16 cellular contexts compared by ENCODE assay signal in the genomic region with DNA sequence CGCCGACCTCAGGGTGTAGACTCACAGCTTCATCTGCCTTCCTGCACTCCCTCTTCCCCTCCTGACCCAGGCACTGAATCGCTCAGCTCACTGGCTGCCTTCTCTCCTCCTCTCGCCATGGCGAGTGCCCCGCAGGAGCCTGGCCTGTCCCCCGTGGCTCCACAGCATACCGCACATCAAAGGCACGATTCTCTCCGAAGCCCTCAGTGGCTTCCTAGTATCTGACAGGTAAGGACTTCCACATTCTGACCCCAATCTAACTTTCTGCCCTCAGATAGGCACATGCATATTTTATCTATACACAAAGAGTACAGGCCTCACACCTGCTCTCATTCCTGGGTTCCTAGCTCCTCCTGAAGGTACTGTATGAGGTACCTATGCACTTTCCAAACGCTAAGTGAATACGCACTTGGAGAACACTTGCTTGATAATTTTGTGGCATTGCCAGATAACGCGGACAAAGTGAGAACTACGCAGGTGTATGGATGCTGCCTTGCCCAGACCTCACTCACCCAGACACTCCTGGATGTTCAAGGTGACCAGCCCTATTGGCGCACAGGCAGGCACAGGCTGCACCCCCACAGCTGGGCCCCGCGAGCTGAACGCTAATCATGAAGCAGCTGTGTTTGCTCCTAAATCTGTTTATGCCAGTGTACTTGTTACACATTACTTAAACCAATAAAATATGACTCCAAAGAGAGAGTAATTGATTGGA. TPM values are rescaled to one million over a fixed set of nuclear protein-coding genes. Genes with fewer than 3 reads are reported as not detected.
DNase-seq lines count a peak whose midpoint lies in the region; TF ChIP-seq lines count a peak whose summit lies in the region.
"Had no signal": no experiment of that assay in that cellular context is flagged by ENCODE, and none has a peak within 500 bp of the region (broad histone marks: within the 10 kb centered on the region; RNA-seq: fewer than 3 reads in every experiment).

No MANE protein-coding gene starts in this region.

- no peak overlapping the region for H3K27ac ChIP-seq in duodenal mucosa (ENCODE audit: low read depth, low read length)
- H3K27ac ChIP-seq in neural progenitor cell = no peak overlapping the region
- no peak overlapping the region for H3K27ac ChIP-seq in OCI-LY7 (ENCODE audit: low read depth, low read length, poor library complexity, severe bottlenecking)
- H3K27ac ChIP-seq in mammary epithelial cell (ENCODE audit: insufficient read depth, low read depth, low read length) = no peak overlapping the region
- no peak overlapping the region for H3K27ac ChIP-seq in coronary artery
- H3K27ac ChIP-seq: lower lobe of right lung, SJCRH30 had no signal

- H4K20me1 ChIP-seq in neural progenitor cell (ENCODE audit: low read depth) (peaks cover 85% of the 10 kb centered on the region), OCI-LY7 (ENCODE audit: insufficient read depth, low read length) (no peaks in the 10 kb centered on the region), mammary epithelial cell (ENCODE audit: insufficient read depth, low read length) (no peaks in the 10 kb centered on the region)

- H3K79me2 ChIP-seq in neural progenitor cell (ENCODE audit: low read depth) = peaks cover 88% of the 10 kb centered on the region
- H3K79me2 ChIP-seq in OCI-LY7 (ENCODE audit: insufficient read depth, low read depth, low read length) = no peaks in the 10 kb centered on the region
- H3K79me2 ChIP-seq in mammary epithelial cell (ENCODE audit: insufficient read depth, low read length) = no peaks in the 10 kb centered on the region

- peaks cover 3% of the 10 kb centered on the region for H3K9me3 Mint-ChIP-seq in neural progenitor cell
- H3K9me3 Mint-ChIP-seq: activated naive CD4-positive, alpha-beta T cell treated with anti-CD3 and anti-CD28 coated beads, Interleukin-2, amount 10 ng/mL, durations not matched to agents 7 days and 5 days; central memory CD8-positive, alpha-beta T cell; stimulated activated memory B cell treated with anti-CD40 and anti-IgM and Interleukin-4, amounts not matched to agents 10 μg/mL and 1 μg/mL and 100 μg/mL, for 72 hours had no signal

- peak overlapping the region; percentile 14 to 46 for H3K4me3 ChIP-seq in duodenal mucosa (ENCODE audit: low read depth in 1 of 2, low read length in 2 of 2)
- no peak overlapping the region for H3K4me3 ChIP-seq in neural progenitor cell
- no peak overlapping the region for H3K4me3 ChIP-seq in OCI-LY7 (ENCODE audit: low read depth, low read length, poor library complexity, severe bottlenecking)
- H3K4me3 ChIP-seq in mammary epithelial cell (replicated peaks in 1 of 3; ENCODE audit: insufficient read depth in 1 of 3, low read depth in 2 of 3, low read length in 3 of 3) = no peak overlapping the region
- H3K4me3 ChIP-seq in coronary artery = no peak overlapping the region
- H3K4me3 ChIP-seq: lower lobe of right lung, prostate gland, SJCRH30 had no signal

- H3K27me3 Mint-ChIP-seq in neural progenitor cell (ENCODE audit: insufficient read depth, low read depth) = peaks cover 4% of the 10 kb centered on the region

- H3K36me3 ChIP-seq in duodenal mucosa (ENCODE audit: control insufficient read depth in 1 of 2, insufficient read depth in 2 of 2, low read length in 2 of 2) (peaks cover 0 to 3% of the 10 kb centered on the region in 2 donors), neural progenitor cell (no peaks in the 10 kb centered on the region), OCI-LY7 (ENCODE audit: insufficient read depth, low read length) (no peaks in the 10 kb centered on the region), mammary epithelial cell (ENCODE audit: insufficient read depth, low read length) (no peaks in the 10 kb centered on the region)
- H3K36me3 ChIP-seq: lower lobe of right lung, prostate gland, SJCRH30 had no signal

- peak overlapping the region; percentile 33 for H3K4me3 Mint-ChIP-seq in neural progenitor cell
- H3K4me3 Mint-ChIP-seq: activated naive CD4-positive, alpha-beta T cell treated with anti-CD3 and anti-CD28 coated beads, Interleukin-2, amount 10 ng/mL, durations not matched to agents 7 days and 5 days; central memory CD8-positive, alpha-beta T cell; stimulated activated memory B cell treated with anti-CD40 and anti-IgM and Interleukin-4, amounts not matched to agents 10 μg/mL and 1 μg/mL and 100 μg/mL, for 72 hours had no signal

- no TSS peak for BruUV-seq in OCI-LY7 (replicated peaks; lab: Mats Ljungman, UMichigan)
- BruUV-seq in mammary epithelial cell (replicated peaks; lab: Mats Ljungman, UMichigan) = no TSS peak

- no peaks in the 10 kb centered on the region for H3K27me3 ChIP-seq in duodenal mucosa (ENCODE audit: control insufficient read depth in 1 of 2, insufficient read depth in 2 of 2, low read length in 2 of 2)
- no peaks in the 10 kb centered on the region for H3K27me3 ChIP-seq in neural progenitor cell
- H3K27me3 ChIP-seq in mammary epithelial cell (ENCODE audit: insufficient read depth, low read length) = no peaks in the 10 kb centered on the region
- H3K27me3 ChIP-seq: SJCRH30 had no signal

- dilution Hi-C loops in mammary epithelial cell (cut with HindIII; ENCODE audit: low sequenced_read_pairs) = no loop called here

- intact Hi-C loops in OCI-LY7 (cut with micrococcal nuclease; ENCODE audit: unreplicated experiment) = no loop called here
- intact Hi-C loops in mammary epithelial cell (cut with micrococcal nuclease) = no loop called here

- H3K9me3 ChIP-seq in duodenal mucosa (ENCODE audit: control insufficient read depth in 1 of 2, low read length in 2 of 2) (no peaks in the 10 kb centered on the region), neural progenitor cell (ENCODE audit: low read depth) (no peaks in the 10 kb centered on the region), OCI-LY7 (ENCODE audit: low read length) (no peaks in the 10 kb centered on the region), mammary epithelial cell (replicated peaks; ENCODE audit: insufficient read depth, low read length) (peaks cover 28% of the 10 kb centered on the region)
- H3K9me3 ChIP-seq: lower lobe of right lung, prostate gland, SJCRH30 had no signal

- in situ Hi-C loops in mammary epithelial cell (cut with MboI; ENCODE audit: low sequenced_read_pairs in 2 of 2) = no loop called here

- H3K4me1 Mint-ChIP-seq in neural progenitor cell = peaks cover 50% of the 10 kb centered on the region
- H3K4me1 Mint-ChIP-seq: activated naive CD4-positive, alpha-beta T cell treated with anti-CD3 and anti-CD28 coated beads, Interleukin-2, amount 10 ng/mL, durations not matched to agents 7 days and 5 days; stimulated activated memory B cell treated with anti-CD40 and anti-IgM and Interleukin-4, amounts not matched to agents 10 μg/mL and 1 μg/mL and 100 μg/mL, for 72 hours had no signal

- peaks cover 40 to 47% of the 10 kb centered on the region in 2 donors for H3K4me1 ChIP-seq in duodenal mucosa (ENCODE audit: control insufficient read depth in 1 of 2, insufficient read depth in 2 of 2, low read length in 2 of 2)
- peaks cover 34% of the 10 kb centered on the region for H3K4me1 ChIP-seq in neural progenitor cell
- H3K4me1 ChIP-seq in OCI-LY7 (ENCODE audit: insufficient read depth, low read length, poor library complexity, severe bottlenecking) = peaks cover 3% of the 10 kb centered on the region
- H3K4me1 ChIP-seq in mammary epithelial cell (ENCODE audit: insufficient read depth, low read length) = no peaks in the 10 kb centered on the region
- H3K4me1 ChIP-seq: SJCRH30 had no signal

- TF ChIP-seq CTCF in neural progenitor cell (IDR thresholded peaks at IDR 0.05) (no peak), OCI-LY7 (conservative IDR thresholded peaks at IDR 0.05; ENCODE audit: low read length) (no peak), mammary epithelial cell (conservative IDR thresholded peaks at IDR 0.05 in 1 of 2, IDR thresholded peaks at IDR 0.05 in 1 of 2; ENCODE audit: extremely low read depth in 1 of 2, insufficient read depth in 1 of 2, low read depth in 1 of 2, low read length in 2 of 2) (no peak), coronary artery (IDR thresholded peaks at IDR 0.05) (no peak)

- peaks cover 6% of the 10 kb centered on the region for H3F3A ChIP-seq in neural progenitor cell (ENCODE audit: low read depth)

- H3K9ac ChIP-seq in duodenal mucosa (ENCODE audit: low read depth in 1 of 2, low read length in 2 of 2) = peak overlapping the region; percentile 33 to 38
- H3K9ac ChIP-seq in neural progenitor cell = no peak overlapping the region
- no peak overlapping the region for H3K9ac ChIP-seq in mammary epithelial cell (ENCODE audit: insufficient read depth, low read length)

- H3K9me2 ChIP-seq in OCI-LY7 (ENCODE audit: insufficient read depth, low read length) = no peaks in the 10 kb centered on the region

- CTCF ChIA-PET in OCI-LY7 (lab: Charles Lee; ENCODE audit: unreplicated experiment) = no interaction called here
- CTCF ChIA-PET in mammary epithelial cell (lab: Charles Lee; ENCODE audit: low non-redundant PET) = no interaction called here

- WGBS in mammary epithelial cell (ENCODE audit: low coverage, missing lambda C conversion rate) = 87% methylated on average over 19 of the region's 19 CpGs

- peak overlapping the region; percentile 32 for H3K27ac Mint-ChIP-seq in neural progenitor cell
- H3K27ac Mint-ChIP-seq: activated naive CD4-positive, alpha-beta T cell treated with anti-CD3 and anti-CD28 coated beads, Interleukin-2, amount 10 ng/mL, durations not matched to agents 7 days and 5 days; stimulated activated memory B cell treated with anti-CD40 and anti-IgM and Interleukin-4, amounts not matched to agents 10 μg/mL and 1 μg/mL and 100 μg/mL, for 72 hours had no signal

- DNase-seq in COLO668 (lab: John Stamatoyannopoulos, UW; ENCODE audit: unreplicated experiment) = peak; percentile 64
- DNase-seq in NCI-H1417 treated with DMSO at 0.1 percent for 48 hours (lab: John Stamatoyannopoulos, UW) = peak; percentile 15
- DNase-seq in neural progenitor cell (ENCODE audit: low spot score) = peak; percentile 29
- no peak for DNase-seq in OCI-LY7 (ENCODE audit: low spot score)
- DNase-seq in activated CD8-positive, alpha-beta memory T cell treated with anti-CD3 and anti-CD28 coated beads, Interleukin-2, amount 50 U/mL, for 48 hours = no peak
- no peak for DNase-seq in mammary epithelial cell
- no peak for DNase-seq in coronary artery (ENCODE audit: low spot score)
- DNase-seq: activated naive CD4-positive, alpha-beta T cell treated with anti-CD3 and anti-CD28 coated beads, Interleukin-2, amount 10 ng/mL, durations not matched to agents 7 days and 5 days; DND-41; lower lobe of right lung; SJCRH30; stimulated activated CD4-positive, alpha-beta T cell treated with anti-CD3 and anti-CD28 coated beads, Interleukin-2, amount 100 ng/mL, for 48 hours had no signal

- peaks cover 3% of the 10 kb centered on the region for H3K36me3 Mint-ChIP-seq in neural progenitor cell
- H3K36me3 Mint-ChIP-seq: activated naive CD4-positive, alpha-beta T cell treated with anti-CD3 and anti-CD28 coated beads, Interleukin-2, amount 10 ng/mL, durations not matched to agents 7 days and 5 days; stimulated activated memory B cell treated with anti-CD40 and anti-IgM and Interleukin-4, amounts not matched to agents 10 μg/mL and 1 μg/mL and 100 μg/mL, for 72 hours had no signal

- POLR2A ChIA-PET in OCI-LY7 (lab: Charles Lee) = no interaction called here

- H2AFZ ChIP-seq in neural progenitor cell (replicated peaks) (no peak overlapping the region), OCI-LY7 (ENCODE audit: low read length) (no peak overlapping the region), mammary epithelial cell (ENCODE audit: low read depth, low read length) (no peak overlapping the region)

- H3K4me2 ChIP-seq in neural progenitor cell (no peak overlapping the region), OCI-LY7 (ENCODE audit: low read length) (no peak overlapping the region), mammary epithelial cell (ENCODE audit: insufficient read depth, low read depth, low read length) (no peak overlapping the region)

RNA-seq across cellular contexts. Expression of a gene that starts 27.4 kb away (rescaled TPM):
- total RNA-seq in neural progenitor cell (ENCODE audit: low replicate concordance) (10.1 and 12.2 TPM in 2 replicates), OCI-LY7 (2022) (22.0 and 29.5 TPM in 2 replicates), mammary epithelial cell (1 to 10 TPM; 7.1 to 7.3 TPM)
- 9.2 and 10.9 TPM in 2 replicates for total RNA-seq in OCI-LY7 (2014; rRNA removed; shearing (Covaris generic))
- 0.10 TPM for polyA plus RNA-seq in mammary epithelial cell
- not detected for polyA minus RNA-seq in mammary epithelial cell

Comparison
In these comparisons a context has a peak if more than half of its experiments do, and no peak if none do; other contexts are left out.
1. DNase-seq: peak in COLO668 (single experiment), NCI-H1417 treated with DMSO at 0.1 percent for 48 hours (single experiment) and neural progenitor cell (single experiment); none in OCI-LY7 (single experiment), activated CD8-positive, alpha-beta memory T cell treated with anti-CD3 and anti-CD28 coated beads, Interleukin-2, amount 50 U/mL, for 48 hours (single experiment), mammary epithelial cell (single experiment) and coronary artery (single experiment).
2. H3K4me3 ChIP-seq: peak in duodenal mucosa (2 of 2); none in neural progenitor cell (single experiment), OCI-LY7 (single experiment), mammary epithelial cell (0 of 3) and coronary artery (single experiment).
3. H3K9ac ChIP-seq: peak in duodenal mucosa (2 of 2); none in neural progenitor cell (single experiment) and mammary epithelial cell (single experiment).